Comparison of ENCODE assay signal across 7 cellular contexts in the genomic region with DNA sequence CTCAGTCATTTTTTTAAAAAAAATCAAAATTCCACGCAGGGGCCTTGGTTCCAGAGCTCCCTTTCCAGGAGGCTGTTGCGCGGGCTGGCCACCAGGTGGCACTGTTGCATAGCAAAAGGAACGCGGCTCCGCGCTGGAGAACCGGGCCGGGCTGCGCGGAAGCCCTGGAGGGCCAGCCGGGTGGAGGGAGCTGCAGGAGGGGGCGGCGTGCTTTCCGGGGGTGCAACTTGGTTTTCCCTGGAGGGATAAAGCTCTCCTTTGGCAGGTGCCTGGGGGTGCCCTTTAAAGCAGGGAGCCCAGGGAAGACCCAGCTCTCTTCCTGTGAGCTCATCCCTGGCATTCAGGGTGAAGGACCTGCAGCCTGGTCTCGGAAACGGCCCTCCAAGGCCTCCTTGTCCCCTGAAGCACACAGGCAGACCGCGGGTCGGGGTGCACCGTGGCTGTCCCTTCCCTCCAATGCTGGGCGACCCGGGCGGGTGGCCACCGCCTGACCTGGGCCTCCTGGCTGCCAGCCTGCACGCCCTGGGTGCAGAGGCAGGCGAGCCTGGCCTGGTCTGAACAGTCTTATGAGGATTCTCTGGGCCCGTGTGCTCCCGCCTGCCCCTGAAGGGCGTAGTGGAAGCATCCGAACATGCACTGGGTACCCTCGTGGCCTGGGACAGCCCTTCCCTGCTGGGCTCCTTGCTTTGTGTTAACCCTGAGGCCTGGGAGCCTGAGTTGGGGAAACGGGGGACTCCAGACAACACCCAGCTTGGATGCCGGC. TPM values are rescaled to one million over a fixed set of nuclear protein-coding genes. Genes with fewer than 3 reads are reported as not detected.
DNase-seq lines count a peak whose midpoint lies in the region; ATAC-seq and TF ChIP-seq lines count a peak whose summit lies in the region.

No MANE protein-coding gene starts in this region.

- no peaks in the 10 kb centered on the region for H3K9me2 ChIP-seq in MM.1S (replicated peaks; ENCODE audit: insufficient read depth, low read length)

- H4K20me1 ChIP-seq in MM.1S (ENCODE audit: insufficient read depth, low read length) = no peaks in the 10 kb centered on the region

- intact Hi-C loops in left colon (cut with DNase I, micrococcal nuclease) = loop anchor here in 1 of 2 donors (5.0 kb wide), 1 partner anchor 179 kb away; a partner anchor contains a TSS

- no peak overlapping the region for H3K9ac ChIP-seq in MM.1S (ENCODE audit: low read length)

- peak; percentile 86 for ATAC-seq in left colon

- no peak overlapping the region for H3K27ac ChIP-seq in MM.1S (ENCODE audit: low read length)

- H2AFZ ChIP-seq in MM.1S (ENCODE audit: low read length) = no peak overlapping the region

- DNase-seq in MM.1S (peak; percentile 46), left colon (peak in 1 of 2 donors; percentile 72), GF-D8 (lab: John Stamatoyannopoulos, UW) (no peak)
- DNase-seq in activated CD4-positive, alpha-beta T cell treated with anti-CD3 and anti-CD28 coated beads for 1 hour = peak; percentile 68
- DNase-seq in central memory CD4-positive, alpha-beta T cell = peak; percentile 66
- DNase-seq in stimulated activated CD4-positive, alpha-beta T cell treated with anti-CD3 and anti-CD28 coated beads, Interleukin-4, amount 100 ng/mL, for 24 hours = peak; percentile 82

- H3K27me3 ChIP-seq in MM.1S (replicated peaks; ENCODE audit: insufficient read depth, low read length) = peaks cover 96% of the 10 kb centered on the region

- TF ChIP-seq CTCF in GM12872 (IDR thresholded peaks at IDR 0.05; ENCODE audit: insufficient read depth, low read depth, low read length) (peak; percentile 87), MM.1S (IDR thresholded peaks at IDR 0.05; ENCODE audit: low read length) (peak; percentile 96)

- H3K4me1 ChIP-seq in MM.1S (ENCODE audit: low read length) = no peaks in the 10 kb centered on the region

- no peak overlapping the region for H3K4me3 ChIP-seq in MM.1S (ENCODE audit: low read length)

- H3K79me2 ChIP-seq in MM.1S (ENCODE audit: low read length) = no peaks in the 10 kb centered on the region

- no peaks in the 10 kb centered on the region for H3F3A ChIP-seq in MM.1S (ENCODE audit: insufficient read depth, low read length)

- no peaks in the 10 kb centered on the region for H3K9me3 ChIP-seq in MM.1S (replicated peaks; ENCODE audit: insufficient read depth, low read length)

- H3K36me3 ChIP-seq in MM.1S (replicated peaks; ENCODE audit: insufficient read depth, low read length) = no peaks in the 10 kb centered on the region

- H3K4me2 ChIP-seq in MM.1S (ENCODE audit: low read depth, low read length) = no peak overlapping the region

RNA-seq across cellular contexts. Expression of a gene that starts 23.4 kb away (rescaled TPM):
- under 1 TPM; 0.28 to 0.43 TPM for total RNA-seq in left colon

RNA-seq across cellular contexts. Expression of a gene that starts 31.0 kb away (rescaled TPM):
- not detected for total RNA-seq in left colon

RNA-seq across cellular contexts. Expression of a gene that starts 44.0 kb away (rescaled TPM):
- not detected for total RNA-seq in left colon

RNA-seq across cellular contexts. Expression of a gene that starts 44.7 kb away (rescaled TPM):
- not detected for total RNA-seq in left colon

RNA-seq across cellular contexts. Expression of a gene that starts 54.9 kb away (rescaled TPM):
- total RNA-seq in left colon = not detected
